6 cellular contexts compared by ENCODE assay signal in genomic region chr20:57118964-57119363, GRCh38.
"Had no signal": no experiment of that assay in that cellular context is flagged by ENCODE, and none has a peak within 500 bp of the region (broad histone marks: within the 10 kb centered on the region; RNA-seq: fewer than 3 reads in every experiment).

No MANE protein-coding gene starts in this region.

- H3K4me2 ChIP-seq: KMS-11 had no signal

- H3K27ac ChIP-seq: HL-60, KMS-11 had no signal

- H3K9ac ChIP-seq: KMS-11 had no signal

- DNase-seq: IMR-90, Karpas-422, KBM-7, KG1 had no signal
